ENCODE assay signal across 15 cellular contexts in genomic region chr1:33061827-33062226, GRCh38. TPM values are rescaled to one million over a fixed set of nuclear protein-coding genes. Genes with fewer than 3 reads are reported as not detected.
DNase-seq lines count a peak whose midpoint lies in the region; ATAC-seq, FAIRE-seq and TF ChIP-seq lines count a peak whose summit lies in the region.
"Had no signal": no experiment of that assay in that cellular context is flagged by ENCODE, and none has a peak within 500 bp of the region (broad histone marks: within the 10 kb centered on the region; RNA-seq: fewer than 3 reads in every experiment).

No MANE protein-coding gene starts in this region.

- no peak overlapping the region for H4K8ac ChIP-seq in trophoblast cell (ENCODE audit: low read depth, low read length)

- H3K36me3 Mint-ChIP-seq in astrocyte (ENCODE audit: low read depth, unreplicated experiment): peaks cover 10% of the 10 kb centered on the region
- no peaks in the 10 kb centered on the region for H3K36me3 Mint-ChIP-seq in activated T-helper 17 cell treated with anti-CD3 and anti-CD28 coated beads, Interleukin-2, amount 50 U/mL, for 72 hours (ENCODE audit: low read depth)

- H2AFZ ChIP-seq in astrocyte (ENCODE audit: low read depth, low read length) (no peak overlapping the region), trophoblast cell (ENCODE audit: insufficient read depth, low read length, poor library complexity) (no peak overlapping the region)
- H2AFZ ChIP-seq: GM23248 had no signal

- H2BK12ac ChIP-seq in trophoblast cell (ENCODE audit: low read length): peak overlapping the region; percentile 68

- in situ Hi-C loops in HAP-1 (cut with MboI; ENCODE audit: low sequenced_read_pairs): no loop called here

- no peak for ATAC-seq in right cardiac atrium
- no peak for ATAC-seq in activated T-helper 17 cell treated with anti-CD3 and anti-CD28 coated beads, Interleukin-2, amount 50 U/mL, for 72 hours (replicated peaks)

- H3K27ac Mint-ChIP-seq in astrocyte (ENCODE audit: unreplicated experiment): peak overlapping the region; percentile 18
- H3K27ac Mint-ChIP-seq in activated T-helper 17 cell treated with anti-CD3 and anti-CD28 coated beads, Interleukin-2, amount 50 U/mL, for 72 hours: no peak overlapping the region
- H3K27ac Mint-ChIP-seq: CD4-positive, CD25-positive, alpha-beta regulatory T cell had no signal

- no peak overlapping the region for H4K91ac ChIP-seq in trophoblast cell (ENCODE audit: low read depth, low read length)

- no peak overlapping the region for H3K27ac ChIP-seq in right cardiac atrium (ENCODE audit: low read length)
- no peak overlapping the region for H3K27ac ChIP-seq in astrocyte (ENCODE audit: low read depth, low read length)
- H3K27ac ChIP-seq in trophoblast cell (ENCODE audit: low read depth, low read length): no peak overlapping the region
- H3K27ac ChIP-seq: BLaER1 had no signal

- H4K12ac ChIP-seq in trophoblast cell (ENCODE audit: low read depth, low read length): no peak overlapping the region

- H3K4ac ChIP-seq in trophoblast cell (ENCODE audit: low read depth, low read length): no peak overlapping the region

- H3K27me3 ChIP-seq in right cardiac atrium (ENCODE audit: control insufficient read depth, insufficient read depth) (no peaks in the 10 kb centered on the region), astrocyte (ENCODE audit: insufficient read depth, low read length) (no peaks in the 10 kb centered on the region), trophoblast cell (ENCODE audit: insufficient read depth, low read length) (no peaks in the 10 kb centered on the region), HAP-1 (ENCODE audit: low read depth) (no peaks in the 10 kb centered on the region)
- H3K27me3 ChIP-seq: BLaER1 had no signal

- H3K4me1 Mint-ChIP-seq in astrocyte (ENCODE audit: low read depth, unreplicated experiment): peaks cover 11% of the 10 kb centered on the region
- no peaks in the 10 kb centered on the region for H3K4me1 Mint-ChIP-seq in activated T-helper 17 cell treated with anti-CD3 and anti-CD28 coated beads, Interleukin-2, amount 50 U/mL, for 72 hours
- H3K4me1 Mint-ChIP-seq: CD4-positive, CD25-positive, alpha-beta regulatory T cell had no signal

- H3K79me2 ChIP-seq in astrocyte (ENCODE audit: insufficient read depth, low read length) (no peaks in the 10 kb centered on the region), trophoblast cell (ENCODE audit: control insufficient read depth, insufficient read depth, low read length, poor library complexity) (no peaks in the 10 kb centered on the region)

- no peaks in the 10 kb centered on the region for H3K36me3 ChIP-seq in astrocyte (ENCODE audit: insufficient read depth, low read length)
- H3K36me3 ChIP-seq in trophoblast cell (ENCODE audit: control insufficient read depth in 1 of 2, insufficient read depth in 2 of 2, low read length in 2 of 2): peaks cover 2 to 4% of the 10 kb centered on the region in 2 experiments
- H3K36me3 ChIP-seq in HAP-1 (replicated peaks): no peaks in the 10 kb centered on the region
- H3K36me3 ChIP-seq: BLaER1 had no signal

- H3K4me1 ChIP-seq in right cardiac atrium (ENCODE audit: control insufficient read depth, insufficient read depth, low read length): no peaks in the 10 kb centered on the region
- H3K4me1 ChIP-seq in astrocyte (ENCODE audit: insufficient read depth, low read length): peaks cover 12% of the 10 kb centered on the region
- H3K4me1 ChIP-seq in trophoblast cell (ENCODE audit: control insufficient read depth in 1 of 2, insufficient read depth in 2 of 2, low read length in 2 of 2): peaks cover 8 to 12% of the 10 kb centered on the region in 2 experiments
- H3K4me1 ChIP-seq in HAP-1: no peaks in the 10 kb centered on the region

- no peak overlapping the region for H3K4me3 Mint-ChIP-seq in astrocyte (ENCODE audit: unreplicated experiment)
- no peak overlapping the region for H3K4me3 Mint-ChIP-seq in activated T-helper 17 cell treated with anti-CD3 and anti-CD28 coated beads, Interleukin-2, amount 50 U/mL, for 72 hours
- H3K4me3 Mint-ChIP-seq: CD4-positive, CD25-positive, alpha-beta regulatory T cell had no signal

- DNase-seq in cardiac septum (ENCODE audit: low spot score) (peak; percentile 6), right cardiac atrium (no peak), astrocyte (ENCODE audit: low read depth) (no peak), trophoblast cell (no peak), DMS114 treated with DMSO at 0.1 percent for 48 hours (lab: John Stamatoyannopoulos, UW; ENCODE audit: unreplicated experiment) (no peak), HAP-1 (ENCODE audit: low spot score in 2 of 2) (no peak)
- DNase-seq: 8988T; AML-193; CD4-positive, CD25-positive, alpha-beta regulatory T cell; GM23248; IMR-90 had no signal

- H2AK5ac ChIP-seq in trophoblast cell (ENCODE audit: low read length): no peak overlapping the region

- no peak overlapping the region for H3K23ac ChIP-seq in trophoblast cell (ENCODE audit: low read length)

- no peak overlapping the region for H3K9ac ChIP-seq in astrocyte (ENCODE audit: low read length)
- H3K9ac ChIP-seq in trophoblast cell (ENCODE audit: low read length): no peak overlapping the region
- H3K9ac ChIP-seq: BLaER1, GM23248 had no signal

- peaks cover 4% of the 10 kb centered on the region for H3K9me3 ChIP-seq in right cardiac atrium (ENCODE audit: control insufficient read depth, low read length)
- H3K9me3 ChIP-seq in astrocyte (ENCODE audit: insufficient read depth, low read depth, low read length): peaks cover 7% of the 10 kb centered on the region
- peaks cover 8% of the 10 kb centered on the region for H3K9me3 ChIP-seq in trophoblast cell (ENCODE audit: insufficient read depth, low read depth, low read length)
- peaks cover 21% of the 10 kb centered on the region for H3K9me3 ChIP-seq in HAP-1

- intact Hi-C loops in cardiac septum (cut with DNase I) (no loop called here), right cardiac atrium (cut with DNase I) (no loop called here)

- no peak overlapping the region for H2BK5ac ChIP-seq in trophoblast cell (ENCODE audit: low read depth, low read length, poor library complexity)

- H2BK120ac ChIP-seq in trophoblast cell (ENCODE audit: insufficient read depth, low read length, poor library complexity): no peak overlapping the region

- H3K18ac ChIP-seq in trophoblast cell (ENCODE audit: low read length): no peak overlapping the region

- H3K79me1 ChIP-seq in trophoblast cell (ENCODE audit: low read length): peaks cover 4% of the 10 kb centered on the region

- TF ChIP-seq CTCF in astrocyte (IDR thresholded peaks at IDR 0.05; ENCODE audit: insufficient read depth, low read depth, low read length): no peak

- H3K4me3 ChIP-seq in right cardiac atrium (ENCODE audit: low read length): no peak overlapping the region
- no peak overlapping the region for H3K4me3 ChIP-seq in astrocyte (ENCODE audit: insufficient read depth, low read depth, low read length)
- no peak overlapping the region for H3K4me3 ChIP-seq in trophoblast cell (ENCODE audit: low read depth, low read length)
- H3K4me3 ChIP-seq in HAP-1: no peak overlapping the region
- H3K4me3 ChIP-seq: BLaER1, GM23248 had no signal

- H4K20me1 ChIP-seq in astrocyte (ENCODE audit: insufficient read depth, low read length): no peaks in the 10 kb centered on the region
- H4K20me1 ChIP-seq: BLaER1 had no signal

- H3K9me3 Mint-ChIP-seq in astrocyte (ENCODE audit: unreplicated experiment): peaks cover 49% of the 10 kb centered on the region
- peaks cover 24% of the 10 kb centered on the region for H3K9me3 Mint-ChIP-seq in activated T-helper 17 cell treated with anti-CD3 and anti-CD28 coated beads, Interleukin-2, amount 50 U/mL, for 72 hours

- no peak overlapping the region for H3K4me2 ChIP-seq in astrocyte (ENCODE audit: low read length)
- no peak overlapping the region for H3K4me2 ChIP-seq in trophoblast cell (ENCODE audit: low read length)
- H3K4me2 ChIP-seq: BLaER1 had no signal

- no peaks in the 10 kb centered on the region for H3K27me3 Mint-ChIP-seq in astrocyte (ENCODE audit: low read depth, unreplicated experiment)
- peaks cover 4% of the 10 kb centered on the region for H3K27me3 Mint-ChIP-seq in activated T-helper 17 cell treated with anti-CD3 and anti-CD28 coated beads, Interleukin-2, amount 50 U/mL, for 72 hours

- no peak overlapping the region for H3K14ac ChIP-seq in trophoblast cell (ENCODE audit: low read length)

- no peak for FAIRE-seq in astrocyte (lab: Jason Lieb, UNC)
- FAIRE-seq: H54 had no signal

RNA-seq across cellular contexts. Expression of gene AZIN2, which starts 19.1 kb away (rescaled TPM):
- total RNA-seq in cardiac septum (5.8 TPM), right cardiac atrium (1 to 10 TPM; 4.1 to 7.9 (median 5.4) TPM), astrocyte (10.1 and 15.6 TPM in 2 replicates)
- 2.4 TPM for polyA plus RNA-seq in right cardiac atrium
- polyA plus RNA-seq in trophoblast cell (2013): 4.4 and 5.3 TPM in 2 replicates
- 1 to 10 TPM; 3.4 to 3.7 TPM for total RNA-seq in activated T-helper 17 cell treated with anti-CD3 and anti-CD28 coated beads, Interleukin-2, amount 50 U/mL, for 72 hours
- total RNA-seq: HT-29 had no signal

RNA-seq across cellular contexts. Expression of gene AK2, which starts 25.1 kb away (rescaled TPM):
- 99.8 TPM for total RNA-seq in cardiac septum
- 100 to 1,000 TPM; 114 to 143 (median 130) TPM for total RNA-seq in right cardiac atrium
- 149 TPM for polyA plus RNA-seq in right cardiac atrium
- 126 and 138 TPM in 2 replicates for total RNA-seq in astrocyte
- 81.3 and 83.7 TPM in 2 replicates for polyA plus RNA-seq in trophoblast cell (2013)
- total RNA-seq in activated T-helper 17 cell treated with anti-CD3 and anti-CD28 coated beads, Interleukin-2, amount 50 U/mL, for 72 hours: 100 to 1,000 TPM; 304 to 372 TPM
